In the genomic region with DNA sequence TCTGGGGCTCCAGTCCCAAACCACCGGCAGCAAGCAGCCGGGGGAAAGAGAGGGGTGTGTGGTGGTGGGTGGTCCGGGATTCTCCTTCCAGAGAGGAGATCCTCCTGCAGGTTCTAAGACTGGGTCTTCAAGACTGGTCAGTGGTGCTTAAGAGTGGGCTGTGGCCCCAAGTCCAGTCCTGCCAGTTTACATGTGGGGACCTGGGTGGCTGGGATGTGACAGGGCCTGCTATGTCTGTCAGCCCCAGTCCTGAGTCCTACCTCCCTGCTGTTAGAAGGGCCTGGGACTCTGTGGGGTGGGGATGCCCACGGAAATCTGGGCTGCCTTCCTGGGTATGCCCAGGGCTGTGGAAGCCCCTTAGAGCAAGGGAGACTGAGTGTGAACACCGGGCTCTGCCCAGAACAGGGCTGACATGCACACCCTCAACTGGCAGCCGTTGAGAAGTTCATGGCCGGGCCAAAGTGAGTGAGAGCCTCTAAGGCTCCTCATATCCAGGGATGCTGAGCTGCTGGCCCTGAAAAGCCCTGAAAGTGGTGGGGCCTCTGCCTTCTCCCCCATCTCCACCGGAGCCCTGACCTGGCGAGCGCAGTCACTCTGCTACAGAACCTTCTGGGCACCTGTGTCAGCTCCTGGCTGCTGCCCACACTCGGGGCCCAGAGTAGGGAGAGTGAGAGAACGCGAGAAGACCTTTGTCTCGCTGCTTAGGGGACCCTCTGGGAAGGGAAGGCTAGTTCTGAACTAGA, we compare ENCODE assay signal across 1 cellular context.
TF ChIP-seq lines count a peak whose summit lies in the region.

No MANE protein-coding gene starts in this region.

TF ChIP-seq in H1, 55 proteins besides CTCF, POLR2A, EP300 and RAD21:
- TF ChIP-seq SIN3A (conservative IDR thresholded peaks at IDR 0.05 in 1 of 2, IDR thresholded peaks at IDR 0.05 in 1 of 2; ENCODE audit: low read depth in 1 of 2, low read length in 2 of 2) (no peak), RNF2 (IDR thresholded peaks at IDR 0.05; ENCODE audit: borderline replicate concordance, low read depth, low read length, missing control alignments, poor library complexity, severe bottlenecking) (peak; percentile 25)
TF ChIP-seq in H1: peak in this region for 1.
